Comparison of ENCODE assay signal across 1 cellular context in genomic region chr2:135052042-135052876, GRCh38.
A peak's percentile ranks its signal among the peaks of the same experiment; 100 is the strongest.
TF ChIP-seq lines count a peak whose summit lies in the region.

Gene RAB3GAP1 (plus strand): TSS chr2:135052292. CDS start chr2:135052308, 16 bp downstream.

TF ChIP-seq in GM12878, 131 proteins besides CTCF, POLR2A, EP300 and RAD21 (continued from another document):
- TF ChIP-seq ZBTB33 (IDR thresholded peaks at IDR 0.05) = peak; percentile 43
- peak; percentile 82; the same call in 1 of the 2 replicates for TF ChIP-seq LARP7 (IDR thresholded peaks at IDR 0.05)
- peak; percentile 62; the same call in 1 of the 2 replicates for TF ChIP-seq ASH2L (IDR thresholded peaks at IDR 0.05; ENCODE audit: borderline replicate concordance, low read depth)
- peak; percentile 82 for TF ChIP-seq MTA2 (IDR thresholded peaks at IDR 0.05; ENCODE audit: low read depth)
- peak in 1 of 2 experiments; percentile 74; a peak in 1 of 4 replicates for TF ChIP-seq BHLHE40 (IDR thresholded peaks at IDR 0.05; ENCODE audit: borderline replicate concordance in 1 of 2, low read depth in 2 of 2, low read length in 1 of 2)
- TF ChIP-seq CHD2 (IDR thresholded peaks at IDR 0.05; ENCODE audit: borderline replicate concordance, low read depth, low read length) = peak; percentile 52; the same call in 1 of the 2 replicates
- no peak for TF ChIP-seq JUND (IDR thresholded peaks at IDR 0.05; ENCODE audit: low read depth, low read length)
- TF ChIP-seq MYC (IDR thresholded peaks at IDR 0.05; ENCODE audit: insufficient read depth, insufficient read length, insufficient replicate concordance, low read length, severe bottlenecking) = no peak
- peak; percentile 94 for TF ChIP-seq POLR2AphosphoS5 (IDR thresholded peaks at IDR 0.05; ENCODE audit: low read length)
- peak; percentile 15; the same call in 1 of the 2 replicates for TF ChIP-seq TBL1XR1 (IDR thresholded peaks at IDR 0.05; ENCODE audit: low read depth, low read length)
- TF ChIP-seq, protein P1, sequence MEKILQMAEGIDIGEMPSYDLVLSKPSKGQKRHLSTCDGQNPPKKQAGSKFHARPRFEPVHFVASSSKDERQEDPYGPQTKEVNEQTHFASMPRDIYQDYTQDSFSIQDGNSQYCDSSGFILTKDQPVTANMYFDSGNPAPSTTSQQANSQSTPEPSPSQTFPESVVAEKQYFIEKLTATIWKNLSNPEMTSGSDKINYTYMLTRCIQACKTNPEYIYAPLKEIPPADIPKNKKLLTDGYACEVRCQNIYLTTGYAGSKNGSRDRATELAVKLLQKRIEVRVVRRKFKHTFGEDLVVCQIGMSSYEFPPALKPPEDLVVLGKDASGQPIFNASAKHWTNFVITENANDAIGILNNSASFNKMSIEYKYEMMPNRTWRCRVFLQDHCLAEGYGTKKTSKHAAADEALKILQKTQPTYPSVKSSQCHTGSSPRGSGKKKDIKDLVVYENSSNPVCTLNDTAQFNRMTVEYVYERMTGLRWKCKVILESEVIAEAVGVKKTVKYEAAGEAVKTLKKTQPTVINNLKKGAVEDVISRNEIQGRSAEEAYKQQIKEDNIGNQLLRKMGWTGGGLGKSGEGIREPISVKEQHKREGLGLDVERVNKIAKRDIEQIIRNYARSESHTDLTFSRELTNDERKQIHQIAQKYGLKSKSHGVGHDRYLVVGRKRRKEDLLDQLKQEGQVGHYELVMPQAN (conservative IDR thresholded peaks at IDR 0.05) = peak; percentile 54; the same call in 1 of the 2 replicates
- peak; percentile 92 for TF ChIP-seq IKZF1 (conservative IDR thresholded peaks at IDR 0.05)
- TF ChIP-seq CREB1 (IDR thresholded peaks at IDR 0.05; ENCODE audit: low read depth) = peak; percentile 80
- 0 out of 4 replicates have a peak, but pooled peaks of 1 of the 2 experiments have one; percentile 15 for TF ChIP-seq SRF (IDR thresholded peaks at IDR 0.05; ENCODE audit: low read depth in 2 of 2, low read length in 2 of 2)
- no peak for TF ChIP-seq RAD51 (IDR thresholded peaks at IDR 0.05)
- TF ChIP-seq ESRRA (IDR thresholded peaks at IDR 0.05; ENCODE audit: low read length) = no peak
- peak; percentile 83; the same call in 1 of the 2 replicates for TF ChIP-seq ZNF207 (IDR thresholded peaks at IDR 0.05; ENCODE audit: borderline replicate concordance)
- peak; percentile 64; the same call in 1 of the 2 replicates for TF ChIP-seq FOXK2 (IDR thresholded peaks at IDR 0.05)
- peak; percentile 90; the same call in 1 of the 2 replicates for TF ChIP-seq STAT1 (conservative IDR thresholded peaks at IDR 0.05)
- peak; percentile 14; the same call in 1 of the 2 replicates for TF ChIP-seq SPI1 (IDR thresholded peaks at IDR 0.05; ENCODE audit: borderline replicate concordance, insufficient read depth, low read depth, low read length)
- peak; percentile 64; the same call in 1 of the 3 replicates for TF ChIP-seq POU2F2 (IDR thresholded peaks at IDR 0.05; ENCODE audit: borderline replicate concordance, low read depth, low read length)
- TF ChIP-seq, protein P2, sequence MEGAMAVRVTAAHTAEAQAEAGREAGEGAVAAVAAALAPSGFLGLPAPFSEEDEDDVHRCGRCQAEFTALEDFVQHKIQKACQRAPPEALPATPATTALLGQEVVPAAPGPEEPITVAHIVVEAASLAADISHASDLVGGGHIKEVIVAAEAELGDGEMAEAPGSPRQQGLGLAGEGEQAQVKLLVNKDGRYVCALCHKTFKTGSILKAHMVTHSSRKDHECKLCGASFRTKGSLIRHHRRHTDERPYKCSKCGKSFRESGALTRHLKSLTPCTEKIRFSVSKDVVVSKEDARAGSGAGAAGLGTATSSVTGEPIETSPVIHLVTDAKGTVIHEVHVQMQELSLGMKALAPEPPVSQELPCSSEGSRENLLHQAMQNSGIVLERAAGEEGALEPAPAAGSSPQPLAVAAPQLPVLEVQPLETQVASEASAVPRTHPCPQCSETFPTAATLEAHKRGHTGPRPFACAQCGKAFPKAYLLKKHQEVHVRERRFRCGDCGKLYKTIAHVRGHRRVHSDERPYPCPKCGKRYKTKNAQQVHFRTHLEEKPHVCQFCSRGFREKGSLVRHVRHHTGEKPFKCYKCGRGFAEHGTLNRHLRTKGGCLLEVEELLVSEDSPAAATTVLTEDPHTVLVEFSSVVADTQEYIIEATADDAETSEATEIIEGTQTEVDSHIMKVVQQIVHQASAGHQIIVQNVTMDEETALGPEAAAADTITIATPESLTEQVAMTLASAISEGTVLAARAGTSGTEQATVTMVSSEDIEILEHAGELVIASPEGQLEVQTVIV (IDR thresholded peaks at IDR 0.05; ENCODE audit: borderline replicate concordance, partially characterized antibody) = peak; percentile 78
- TF ChIP-seq JUNB (IDR thresholded peaks at IDR 0.05) = 0 out of 2 replicates have a peak, but pooled peaks have one; percentile 7
- peak; percentile 59 for TF ChIP-seq MXI1 (IDR thresholded peaks at IDR 0.05; ENCODE audit: low read depth, low read length)
- peak in 1 of 2 experiments; percentile 90; a peak in 2 of 3 replicates for TF ChIP-seq EGR1 (IDR thresholded peaks at IDR 0.05; ENCODE audit: borderline replicate concordance in 1 of 2, low read depth in 2 of 2, low read length in 2 of 2)
- 0 out of 2 replicates have a peak, but pooled peaks have one; percentile 35 for TF ChIP-seq CBX5 (IDR thresholded peaks at IDR 0.05; ENCODE audit: low read depth)
- 0 out of 2 replicates have a peak, but pooled peaks have one; percentile 47 for TF ChIP-seq SIN3A (IDR thresholded peaks at IDR 0.05; ENCODE audit: low read depth, low read length)
- TF ChIP-seq NFIC (IDR thresholded peaks at IDR 0.05; ENCODE audit: low read depth, low read length) = peak; percentile 46; the same call in 1 of the 2 replicates
- TF ChIP-seq IRF4 (IDR thresholded peaks at IDR 0.05; ENCODE audit: low read depth, low read length) = 0 out of 2 replicates have a peak, but pooled peaks have one; percentile 40
- peak; percentile 63; the same call in 1 of the 2 replicates for TF ChIP-seq EED (IDR thresholded peaks at IDR 0.05; ENCODE audit: low read depth)
- no peak for TF ChIP-seq HDAC6 (IDR thresholded peaks at IDR 0.05; ENCODE audit: unreplicated experiment)
- TF ChIP-seq KDM1A (IDR thresholded peaks at IDR 0.05; ENCODE audit: borderline replicate concordance) = no peak
- TF ChIP-seq NBN (IDR thresholded peaks at IDR 0.05) = peak; percentile 96
- TF ChIP-seq GATAD2B (conservative IDR thresholded peaks at IDR 0.05; ENCODE audit: low read depth) = peak; percentile 83
- TF ChIP-seq SP1 (IDR thresholded peaks at IDR 0.05; ENCODE audit: low read depth, low read length) = peak; percentile 36
- TF ChIP-seq RELA (IDR thresholded peaks at IDR 0.05; ENCODE audit: borderline replicate concordance, partially characterized antibody) = peak; percentile 21
- no peak for TF ChIP-seq CEBPZ (IDR thresholded peaks at IDR 0.05; ENCODE audit: low read depth, low read length)
- TF ChIP-seq PAX8 (IDR thresholded peaks at IDR 0.05) = peak; percentile 90; the same call in 1 of the 2 replicates
- TF ChIP-seq, protein P3, sequence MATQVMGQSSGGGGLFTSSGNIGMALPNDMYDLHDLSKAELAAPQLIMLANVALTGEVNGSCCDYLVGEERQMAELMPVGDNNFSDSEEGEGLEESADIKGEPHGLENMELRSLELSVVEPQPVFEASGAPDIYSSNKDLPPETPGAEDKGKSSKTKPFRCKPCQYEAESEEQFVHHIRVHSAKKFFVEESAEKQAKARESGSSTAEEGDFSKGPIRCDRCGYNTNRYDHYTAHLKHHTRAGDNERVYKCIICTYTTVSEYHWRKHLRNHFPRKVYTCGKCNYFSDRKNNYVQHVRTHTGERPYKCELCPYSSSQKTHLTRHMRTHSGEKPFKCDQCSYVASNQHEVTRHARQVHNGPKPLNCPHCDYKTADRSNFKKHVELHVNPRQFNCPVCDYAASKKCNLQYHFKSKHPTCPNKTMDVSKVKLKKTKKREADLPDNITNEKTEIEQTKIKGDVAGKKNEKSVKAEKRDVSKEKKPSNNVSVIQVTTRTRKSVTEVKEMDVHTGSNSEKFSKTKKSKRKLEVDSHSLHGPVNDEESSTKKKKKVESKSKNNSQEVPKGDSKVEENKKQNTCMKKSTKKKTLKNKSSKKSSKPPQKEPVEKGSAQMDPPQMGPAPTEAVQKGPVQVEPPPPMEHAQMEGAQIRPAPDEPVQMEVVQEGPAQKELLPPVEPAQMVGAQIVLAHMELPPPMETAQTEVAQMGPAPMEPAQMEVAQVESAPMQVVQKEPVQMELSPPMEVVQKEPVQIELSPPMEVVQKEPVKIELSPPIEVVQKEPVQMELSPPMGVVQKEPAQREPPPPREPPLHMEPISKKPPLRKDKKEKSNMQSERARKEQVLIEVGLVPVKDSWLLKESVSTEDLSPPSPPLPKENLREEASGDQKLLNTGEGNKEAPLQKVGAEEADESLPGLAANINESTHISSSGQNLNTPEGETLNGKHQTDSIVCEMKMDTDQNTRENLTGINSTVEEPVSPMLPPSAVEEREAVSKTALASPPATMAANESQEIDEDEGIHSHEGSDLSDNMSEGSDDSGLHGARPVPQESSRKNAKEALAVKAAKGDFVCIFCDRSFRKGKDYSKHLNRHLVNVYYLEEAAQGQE (IDR thresholded peaks at IDR 0.05; ENCODE audit: low read depth, low read length) = no peak
- TF ChIP-seq SMARCA5 (IDR thresholded peaks at IDR 0.05) = peak; percentile 88
- no peak for TF ChIP-seq STAT3 (IDR thresholded peaks at IDR 0.05; ENCODE audit: low read depth, low read length)
- TF ChIP-seq PKNOX1 (IDR thresholded peaks at IDR 0.05) = 0 out of 2 replicates have a peak, but pooled peaks have one; percentile 41
- TF ChIP-seq BMI1 (IDR thresholded peaks at IDR 0.05; ENCODE audit: borderline replicate concordance) = peak; percentile 19; the same call in 1 of the 2 replicates
- peak; percentile 60 for TF ChIP-seq KLF5 (IDR thresholded peaks at IDR 0.05; ENCODE audit: partially characterized antibody)
- TF ChIP-seq ATF2 (IDR thresholded peaks at IDR 0.05; ENCODE audit: low read length) = peak; percentile 57; the same call in 1 of the 2 replicates
- no peak for TF ChIP-seq ZNF217 (IDR thresholded peaks at IDR 0.05)
- no peak for TF ChIP-seq MEF2A (IDR thresholded peaks at IDR 0.05; ENCODE audit: insufficient read depth, low read depth, low read length)
